In the genomic region with DNA sequence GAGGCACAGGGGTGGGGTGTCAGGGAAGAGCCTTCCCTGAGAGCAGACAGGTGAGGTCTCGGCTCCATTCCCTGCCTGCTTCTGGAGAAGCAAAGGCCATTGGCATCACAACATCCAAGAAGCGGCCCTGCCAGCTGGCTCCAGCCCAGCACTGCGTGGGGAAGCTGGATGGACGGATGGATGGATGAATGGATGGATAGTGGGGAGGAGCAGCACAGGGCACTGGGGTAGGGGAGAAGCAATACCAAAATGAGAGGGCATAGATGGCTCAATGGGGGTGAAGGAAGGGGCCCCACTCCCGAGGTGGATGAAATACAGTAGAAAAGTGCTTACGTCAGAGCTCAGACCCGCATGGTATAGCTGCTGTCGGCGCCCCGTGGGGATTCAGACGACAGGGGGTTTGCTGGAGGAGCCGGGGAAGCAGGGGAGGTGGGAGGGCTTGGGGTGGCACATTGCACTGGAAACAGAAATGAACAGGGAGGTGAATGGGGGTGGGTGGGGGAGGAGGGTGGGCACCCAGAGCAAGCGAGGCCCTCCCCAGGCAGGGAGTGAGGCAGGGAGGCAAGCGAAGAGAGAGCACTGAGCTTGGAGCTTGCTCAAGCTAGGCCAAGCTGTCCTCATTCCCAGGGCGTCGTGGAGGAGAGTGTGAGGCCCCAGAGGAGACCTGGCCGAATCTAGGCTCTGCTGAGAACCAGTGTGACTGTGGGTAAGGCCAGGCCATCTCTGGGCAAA, we compare ENCODE assay signal across 36 cellular contexts. TPM values are rescaled to one million over a fixed set of nuclear protein-coding genes. Genes with fewer than 3 reads are reported as not detected.
"Had no signal": no experiment of that assay in that cellular context is flagged by ENCODE, and none has a peak within 500 bp of the region (broad histone marks: within the 10 kb centered on the region; RNA-seq: fewer than 3 reads in every experiment).

No MANE protein-coding gene starts in this region.

- ATAC-seq: esophagus mucosa; gastrocnemius medialis; naive thymus-derived CD4-positive, alpha-beta T cell; sciatic nerve; stimulated activated naive CD8-positive, alpha-beta T cell treated with anti-CD3 and anti-CD28 coated beads, Interleukin-15, amount 100 ng/mL, for 72 hours had no signal

- H3K9me3 ChIP-seq: colonic mucosa, gastrocnemius medialis, heart left ventricle, prostate gland, right atrium auricular region, thyroid gland, vagina had no signal

- H3K36me3 Mint-ChIP-seq: naive thymus-derived CD4-positive, alpha-beta T cell had no signal

- H3K4me3 Mint-ChIP-seq: dendritic cell treated with granulocyte-macrophage colony-stimulating factor and Interleukin-4, amounts not matched to agents 40 ng/mL and 50 ng/mL, for 4 days; endodermal cell; naive thymus-derived CD4-positive, alpha-beta T cell; nephron progenitor cell; stimulated activated naive CD8-positive, alpha-beta T cell treated with anti-CD3 and anti-CD28 coated beads, Interleukin-15, amount 100 ng/mL, for 72 hours had no signal

- H3K27me3 ChIP-seq: colonic mucosa, gastrocnemius medialis, heart left ventricle, hepatocyte, right atrium auricular region, thyroid gland, vagina had no signal

- H3K9me3 Mint-ChIP-seq: dendritic cell treated with granulocyte-macrophage colony-stimulating factor and Interleukin-4, amounts not matched to agents 40 ng/mL and 50 ng/mL, for 4 days; endodermal cell; naive thymus-derived CD4-positive, alpha-beta T cell; nephron progenitor cell; stimulated activated naive CD8-positive, alpha-beta T cell treated with anti-CD3 and anti-CD28 coated beads, Interleukin-15, amount 100 ng/mL, for 72 hours had no signal

- H3K27me3 Mint-ChIP-seq: dendritic cell treated with granulocyte-macrophage colony-stimulating factor and Interleukin-4, amounts not matched to agents 40 ng/mL and 50 ng/mL, for 4 days; stimulated activated naive CD8-positive, alpha-beta T cell treated with anti-CD3 and anti-CD28 coated beads, Interleukin-15, amount 100 ng/mL, for 72 hours had no signal

- DNase-seq: colonic mucosa; effector CD8-positive, alpha-beta T cell; endodermal cell; foreskin fibroblast; gastrocnemius medialis; heart left ventricle; islet precursor cell; kidney glomerular epithelial cell; mesenchymal stem cell; midbrain; naive thymus-derived CD4-positive, alpha-beta T cell; nephron progenitor cell; stimulated activated CD4-positive, alpha-beta T cell treated with anti-CD3 and anti-CD28 coated beads, Interleukin-12 subunit alpha, Interleukin-12 subunit beta, amount 100 ng/mL, for 4 hours; stimulated activated CD4-positive, alpha-beta T cell treated with anti-CD3 and anti-CD28 coated beads, Interleukin-1b, Interleukin-23, amount 100 ng/mL, for 48 hours; stimulated activated CD4-positive, alpha-beta T cell treated with anti-CD3 and anti-CD28 coated beads, Interleukin-4, amount 100 ng/mL, for 1 hour; stimulated activated CD8-positive, alpha-beta memory T cell treated with anti-CD3 and anti-CD28 coated beads, Interleukin-4, amount 100 ng/mL, for 48 hours; stimulated activated naive CD4-positive, alpha-beta T cell; stimulated activated naive CD8-positive, alpha-beta T cell treated with anti-CD3 and anti-CD28 coated beads, Interleukin-15, amount 100 ng/mL, for 72 hours; thyroid gland; trophoblast cell had no signal

- H3K27ac Mint-ChIP-seq: dendritic cell treated with granulocyte-macrophage colony-stimulating factor and Interleukin-4, amounts not matched to agents 40 ng/mL and 50 ng/mL, for 4 days; endodermal cell; naive thymus-derived CD4-positive, alpha-beta T cell; nephron progenitor cell had no signal

- H3K27ac ChIP-seq: colonic mucosa, epithelial cell of prostate, gastrocnemius medialis, heart left ventricle, hepatocyte, prostate gland, right atrium auricular region, thyroid gland, vagina had no signal

RNA-seq across cellular contexts. Expression of a gene that starts 9.5 kb away (rescaled TPM):
- total RNA-seq: esophagus mucosa; glomerular endothelial cell; naive thymus-derived CD4-positive, alpha-beta T cell; osteocyte; right atrium auricular region; subcutaneous adipose tissue; vagina had no signal

RNA-seq across cellular contexts. Expression of a gene that starts 27.0 kb away (rescaled TPM):
- total RNA-seq: endodermal cell, esophagus mucosa, gastrocnemius medialis, glomerular endothelial cell, heart left ventricle, lower leg skin, mucosa of gallbladder, osteocyte, right atrium auricular region, sciatic nerve, subcutaneous adipose tissue, temporal lobe, thyroid gland, vagina had no signal

RNA-seq across cellular contexts. Expression of a gene that starts 57.2 kb away (rescaled TPM):
- total RNA-seq: endodermal cell; esophagus mucosa; heart left ventricle; lung microvascular endothelial cell; mucosa of gallbladder; naive thymus-derived CD4-positive, alpha-beta T cell; osteocyte; sciatic nerve; smooth muscle cell; subcutaneous adipose tissue; temporal lobe; thyroid gland; vagina had no signal
